21 cellular contexts compared by ENCODE assay signal in genomic region chr2:226012116-226012515, GRCh38.
"Had no signal": no experiment of that assay in that cellular context is flagged by ENCODE, and none has a peak within 500 bp of the region (broad histone marks: within the 10 kb centered on the region; RNA-seq: fewer than 3 reads in every experiment).

No MANE protein-coding gene starts in this region.

- H3K27ac ChIP-seq: gastrocnemius medialis, heart right ventricle, pancreas, right lobe of liver, suprapubic skin, thyroid gland, uterus had no signal

- H3K27ac Mint-ChIP-seq: naive B cell; nephron; progenitor cell of endocrine pancreas; stimulated activated effector memory CD8-positive, alpha-beta T cell treated with anti-CD3 and anti-CD28 coated beads, Interleukin-12 subunit alpha, Interleukin-12 subunit beta, amount 100 ng/mL, for 72 hours; type B pancreatic cell had no signal

- H3K9me3 ChIP-seq: gastrocnemius medialis, heart right ventricle, pancreas, right lobe of liver, suprapubic skin, thyroid gland, uterus had no signal

- H3K36me3 Mint-ChIP-seq: naive B cell; stimulated activated effector memory CD8-positive, alpha-beta T cell treated with anti-CD3 and anti-CD28 coated beads, Interleukin-12 subunit alpha, Interleukin-12 subunit beta, amount 100 ng/mL, for 72 hours; type B pancreatic cell had no signal

- H3K4me3 Mint-ChIP-seq: nephron; stimulated activated effector memory CD8-positive, alpha-beta T cell treated with anti-CD3 and anti-CD28 coated beads, Interleukin-12 subunit alpha, Interleukin-12 subunit beta, amount 100 ng/mL, for 72 hours; type B pancreatic cell had no signal

- H3K9me3 Mint-ChIP-seq: nephron, type B pancreatic cell had no signal

- H3K27me3 ChIP-seq: gastrocnemius medialis, pancreas, right lobe of liver, suprapubic skin, thyroid gland, uterus had no signal

- H3K4me3 ChIP-seq: gastrocnemius medialis, heart right ventricle, pancreas, right lobe of liver, suprapubic skin, thyroid gland, uterus had no signal

- ATAC-seq: esophagus mucosa; gastrocnemius medialis; heart right ventricle; pancreas; right lobe of liver; stimulated activated effector memory CD8-positive, alpha-beta T cell treated with anti-CD3 and anti-CD28 coated beads, Interleukin-12 subunit alpha, Interleukin-12 subunit beta, amount 100 ng/mL, for 72 hours; stimulated activated naive CD8-positive, alpha-beta T cell treated with anti-CD3 and anti-CD28 coated beads, Interleukin-15, Interleukin-2, amounts not matched to agents 100 U/mL and 50 U/mL, for 24 hours had no signal

- H3K36me3 ChIP-seq: gastrocnemius medialis, heart right ventricle, pancreas, right lobe of liver, suprapubic skin, thyroid gland, uterus had no signal

- H3K27me3 Mint-ChIP-seq: progenitor cell of endocrine pancreas, type B pancreatic cell had no signal

- H3K4me1 ChIP-seq: gastrocnemius medialis, heart right ventricle, pancreas, right lobe of liver, suprapubic skin, uterus had no signal

- H3K4me1 Mint-ChIP-seq: naive B cell; nephron; stimulated activated effector memory CD8-positive, alpha-beta T cell treated with anti-CD3 and anti-CD28 coated beads, Interleukin-12 subunit alpha, Interleukin-12 subunit beta, amount 100 ng/mL, for 72 hours had no signal

- DNase-seq: effector memory CD4-positive, alpha-beta T cell; gastrocnemius medialis; heart right ventricle; hypothalamus; kidney glomerular epithelial cell; mesendoderm; naive B cell; nucleus accumbens; pancreas; right lobe of liver; stimulated activated CD4-positive, alpha-beta T cell treated with anti-CD3 and anti-CD28 coated beads, Interleukin-4, amount 100 ng/mL, for 1 hour; stimulated activated CD8-positive, alpha-beta memory T cell treated with anti-CD3 and anti-CD28 coated beads, Interleukin-4, amount 100 ng/mL, for 48 hours; stimulated activated naive CD8-positive, alpha-beta T cell treated with anti-CD3 and anti-CD28 coated beads, Interleukin-15, Interleukin-2, amounts not matched to agents 100 U/mL and 50 U/mL, for 24 hours; thyroid gland; uterus had no signal
